In genomic region chr22:47042861-47043496, GRCh38 we compare ENCODE assay signal across 21 cellular contexts.
DNase-seq lines count a peak whose midpoint lies in the region; ATAC-seq and TF ChIP-seq lines count a peak whose summit lies in the region.
"Had no signal": no experiment of that assay in that cellular context is flagged by ENCODE, and none has a peak within 500 bp of the region (broad histone marks: within the 10 kb centered on the region; RNA-seq: fewer than 3 reads in every experiment).

No MANE protein-coding gene starts in this region.

- DNase-seq in Right ventricle myocardium inferior (ENCODE audit: missing footprints) (peak; percentile 27), left cardiac atrium (no peak), WTC11 (ENCODE audit: low spot score) (no peak), naive B cell (no peak), type B pancreatic cell (ENCODE audit: extremely low spot score, unreplicated experiment) (no peak), COR-L47 (lab: John Stamatoyannopoulos, UW) (no peak), SW 1271 (lab: John Stamatoyannopoulos, UW) (no peak)
- DNase-seq: activated CD4-positive, alpha-beta T cell treated with anti-CD3 and anti-CD28 coated beads, Interleukin-2, amount 50 U/mL, for 48 hours; AML-193; dermis blood vessel endothelial cell; gastrocnemius medialis; GDM1; KBM-7; stimulated activated CD4-positive, alpha-beta T cell treated with anti-CD3 and anti-CD28 coated beads, Interleukin-4, amount 100 ng/mL, for 24 hours; stimulated activated naive CD8-positive, alpha-beta T cell treated with anti-CD3 and anti-CD28 coated beads, Interleukin-15, Interleukin-2, amounts not matched to agents 100 U/mL and 50 U/mL, for 24 hours; testis; uterus had no signal

- H3K36me3 Mint-ChIP-seq in WTC11 (no peaks in the 10 kb centered on the region), naive B cell (peaks cover 0 to 16% of the 10 kb centered on the region in 2 donors), type B pancreatic cell (peaks cover 8% of the 10 kb centered on the region)
- H3K36me3 Mint-ChIP-seq: activated naive CD4-positive, alpha-beta T cell treated with anti-CD3 and anti-CD28 coated beads, Interleukin-2, amount 50 U/mL, for 24 hours had no signal

- TF ChIP-seq CTCF in WTC11 (IDR thresholded peaks at IDR 0.05) = no peak
- no peak for TF ChIP-seq CTCF in type B pancreatic cell (conservative IDR thresholded peaks at IDR 0.05)

- H3K9me3 Mint-ChIP-seq in WTC11 (no peaks in the 10 kb centered on the region), naive B cell (no peaks in the 10 kb centered on the region), type B pancreatic cell (no peaks in the 10 kb centered on the region)
- H3K9me3 Mint-ChIP-seq: activated naive CD4-positive, alpha-beta T cell treated with anti-CD3 and anti-CD28 coated beads, Interleukin-2, amount 50 U/mL, for 24 hours; mesothelial cell of epicardium had no signal

- CTCF ChIA-PET in WTC11 (lab: Charles Lee) = no interaction called here

- H3K27ac Mint-ChIP-seq in WTC11 (peak overlapping the region; percentile 72), naive B cell (peak overlapping the region in 4 of 6 donors; percentile 62 to 97 (median 70)), type B pancreatic cell (peak overlapping the region; percentile 72)
- H3K27ac Mint-ChIP-seq: mesothelial cell of epicardium had no signal

- POLR2A ChIA-PET in WTC11 (lab: Charles Lee) = no interaction called here

- intact Hi-C loops in Right ventricle myocardium inferior (cut with DNase I) = no loop called here
- intact Hi-C loops in left cardiac atrium (cut with DNase I) = no loop called here

- ATAC-seq in Right ventricle myocardium inferior (no peak), left cardiac atrium (no peak), WTC11 (no peak), naive B cell (ENCODE audit: low read depth in 2 of 2) (no peak), HG03439 (IDR thresholded peaks at IDR 0.05; ENCODE audit: unreplicated experiment) (no peak)
- ATAC-seq: A549; gastrocnemius medialis; stimulated activated naive CD8-positive, alpha-beta T cell treated with anti-CD3 and anti-CD28 coated beads, Interleukin-15, Interleukin-2, amounts not matched to agents 100 U/mL and 50 U/mL, for 24 hours had no signal

- H3K4me1 Mint-ChIP-seq in WTC11 = peaks cover 14% of the 10 kb centered on the region
- peaks cover 51 to 83% (median 58%) of the 10 kb centered on the region in 3 donors for H3K4me1 Mint-ChIP-seq in naive B cell
- H3K4me1 Mint-ChIP-seq in type B pancreatic cell (ENCODE audit: unreplicated experiment) = peaks cover 33% of the 10 kb centered on the region

- H3K4me3 Mint-ChIP-seq in WTC11 (no peak overlapping the region), naive B cell (no peak overlapping the region), type B pancreatic cell (no peak overlapping the region)
- H3K4me3 Mint-ChIP-seq: activated naive CD4-positive, alpha-beta T cell treated with anti-CD3 and anti-CD28 coated beads, Interleukin-2, amount 50 U/mL, for 24 hours; mesothelial cell of epicardium had no signal

- H3K27me3 Mint-ChIP-seq in WTC11 (ENCODE audit: low read depth) = no peaks in the 10 kb centered on the region
- H3K27me3 Mint-ChIP-seq in naive B cell = no peaks in the 10 kb centered on the region
- H3K27me3 Mint-ChIP-seq in type B pancreatic cell = no peaks in the 10 kb centered on the region
- H3K27me3 Mint-ChIP-seq: activated naive CD4-positive, alpha-beta T cell treated with anti-CD3 and anti-CD28 coated beads, Interleukin-2, amount 50 U/mL, for 24 hours had no signal

TF ChIP-seq in WTC11, 78 proteins besides CTCF, POLR2A, EP300 and RAD21:
- TF ChIP-seq ZBTB21 (CRISPR knock-in tag; IDR thresholded peaks at IDR 0.05; ENCODE audit: borderline replicate concordance) = no peak
- no peak for TF ChIP-seq GABPB1 (CRISPR knock-in tag; IDR thresholded peaks at IDR 0.05)
